ENCODE assay signal across 23 cellular contexts in the genomic region with DNA sequence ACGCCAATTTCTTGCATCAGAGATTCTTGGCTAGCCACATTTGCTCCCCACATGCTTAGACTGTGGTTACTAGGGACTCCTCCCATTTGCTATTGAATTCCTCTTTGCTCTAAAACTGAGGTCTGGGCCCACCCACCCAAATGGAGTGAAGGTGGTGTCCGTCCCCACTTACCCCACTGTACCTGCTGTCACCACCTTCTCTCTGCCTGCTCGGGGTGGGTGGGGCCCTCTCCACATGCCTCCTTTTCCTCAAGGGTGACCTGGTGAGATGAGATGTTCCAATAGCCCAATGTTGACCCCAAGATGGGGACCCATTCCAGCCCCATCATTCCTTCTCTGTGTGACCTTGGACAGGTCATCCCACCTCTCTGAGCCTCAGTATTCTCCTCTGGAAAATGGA.
DNase-seq lines count a peak whose midpoint lies in the region; ATAC-seq, FAIRE-seq and TF ChIP-seq lines count a peak whose summit lies in the region.
"Had no signal": no experiment of that assay in that cellular context is flagged by ENCODE, and none has a peak within 500 bp of the region (broad histone marks: within the 10 kb centered on the region; RNA-seq: fewer than 3 reads in every experiment).

No MANE protein-coding gene starts in this region.

- H3K9ac ChIP-seq in HepG2 (ENCODE audit: insufficient read depth, low read depth, low read length) (no peak overlapping the region), kidney (ENCODE audit: low read length in 2 of 2) (no peak overlapping the region)
- H3K9ac ChIP-seq: BLaER1 treated with 17β-estradiol and CSF1 and Interleukin-3, amounts not matched to agents 10 nM and 100 nM had no signal

- H3K4me3 ChIP-seq in HepG2 (replicated peaks in 1 of 3; ENCODE audit: insufficient read depth in 1 of 3, low read depth in 2 of 3, low read length in 3 of 3) (no peak overlapping the region), right lobe of liver (no peak overlapping the region), kidney (ENCODE audit: low read length in 2 of 2) (no peak overlapping the region), spleen (no peak overlapping the region), lower leg skin (ENCODE audit: low read depth, poor library complexity, severe bottlenecking) (no peak overlapping the region)
- H3K4me3 ChIP-seq: A549; BLaER1 treated with 17β-estradiol and CSF1 and Interleukin-3, amounts not matched to agents 10 nM and 100 nM; GM23338 had no signal

- in situ Hi-C loops in HepG2 (cut with HindIII; ENCODE audit: extremely low pct_ligation_motif_present, low pct_unique_long_range_greater_than_20kb) = no loop called here

- no TSS peak for BruUV-seq in HepG2 (replicated peaks; lab: Mats Ljungman, UMichigan)

- H3K36me3 ChIP-seq in HepG2 (replicated peaks in 1 of 2; ENCODE audit: control insufficient read depth in 1 of 2, insufficient read depth in 2 of 2, low read length in 2 of 2) (no peaks in the 10 kb centered on the region), right lobe of liver (no peaks in the 10 kb centered on the region), kidney (ENCODE audit: control insufficient read depth in 1 of 2, insufficient read depth in 2 of 2, low read length in 2 of 2) (no peaks in the 10 kb centered on the region), spleen (no peaks in the 10 kb centered on the region)
- H3K36me3 ChIP-seq: BE2C; BLaER1 treated with 17β-estradiol and CSF1 and Interleukin-3, amounts not matched to agents 10 nM and 100 nM had no signal

- no peak overlapping the region for H2AFZ ChIP-seq in HepG2 (ENCODE audit: low read length)
- H2AFZ ChIP-seq: GM23338 had no signal

- TF ChIP-seq EP300 in HepG2 (IDR thresholded peaks at IDR 0.05; ENCODE audit: low read depth in 2 of 2, low read length in 2 of 2) (no peak), HepG2 (CRISPR knock-in tag; IDR thresholded peaks at IDR 0.05; ENCODE audit: borderline replicate concordance) (no peak)

- TF ChIP-seq RAD21 in HepG2 (CRISPR knock-in tag; IDR thresholded peaks at IDR 0.05) = no peak

- intact Hi-C loops in HepG2 (cut with micrococcal nuclease; ENCODE audit: unreplicated experiment) = no loop called here
- intact Hi-C loops in right lobe of liver (cut with DNase I) = no loop called here
- intact Hi-C loops in kidney (cut with DNase I) = no loop called here
- intact Hi-C loops in spleen (cut with DNase I; ENCODE audit: low total_unique reads) = no loop called here
- intact Hi-C loops in lower leg skin (cut with DNase I; ENCODE audit: low total_unique reads) = no loop called here

- no peaks in the 10 kb centered on the region for H3K79me2 ChIP-seq in HepG2 (ENCODE audit: insufficient read depth, low read length)

- no peak overlapping the region for H3K4me2 ChIP-seq in HepG2 (ENCODE audit: low read depth, low read length)
- H3K4me2 ChIP-seq: A549; BLaER1 treated with 17β-estradiol and CSF1 and Interleukin-3, amounts not matched to agents 10 nM and 100 nM; GM23338 had no signal

- H3K27ac ChIP-seq in HepG2 (ENCODE audit: extremely low read length, insufficient read depth, low read length) (no peak overlapping the region), right lobe of liver (no peak overlapping the region), kidney (ENCODE audit: low read depth in 2 of 2, low read length in 2 of 2) (no peak overlapping the region), spleen (no peak overlapping the region)
- H3K27ac ChIP-seq: A549; BLaER1 treated with 17β-estradiol and CSF1 and Interleukin-3, amounts not matched to agents 10 nM and 100 nM had no signal

- H3K4me1 ChIP-seq in HepG2 (ENCODE audit: insufficient read depth, low read length) = no peaks in the 10 kb centered on the region
- no peaks in the 10 kb centered on the region for H3K4me1 ChIP-seq in right lobe of liver
- H3K4me1 ChIP-seq in kidney (ENCODE audit: control insufficient read depth in 1 of 2, insufficient read depth in 1 of 2, low read depth in 1 of 2, low read length in 2 of 2) = no peaks in the 10 kb centered on the region
- no peaks in the 10 kb centered on the region for H3K4me1 ChIP-seq in spleen
- H3K4me1 ChIP-seq: A549, BE2C had no signal

- WGBS in HepG2 (ENCODE audit: low lambda C conversion rate) = 1% methylated on average over 3 of the region's 3 CpGs
- WGBS in right lobe of liver (ENCODE audit: insufficient coverage, low coverage, low lambda C conversion rate, missing lambda C conversion rate) = 46% methylated on average over 2 of the region's 3 CpGs
- 67 to 89% (median 69%) methylated on average over 3 of the region's 3 CpGs for WGBS in spleen, 5 donors
- 69 to 70% methylated on average over 3 of the region's 3 CpGs for WGBS in lower leg skin, 2 donors

- no peaks in the 10 kb centered on the region for H3K9me3 ChIP-seq in HepG2 (ENCODE audit: low read length)
- no peaks in the 10 kb centered on the region for H3K9me3 ChIP-seq in right lobe of liver
- H3K9me3 ChIP-seq in kidney (ENCODE audit: control insufficient read depth in 1 of 2, low read length in 2 of 2) = no peaks in the 10 kb centered on the region
- H3K9me3 ChIP-seq in spleen = no peaks in the 10 kb centered on the region
- H3K9me3 ChIP-seq: BE2C had no signal

- no peaks in the 10 kb centered on the region for H4K20me1 ChIP-seq in HepG2 (ENCODE audit: insufficient read depth, low read length)
- H4K20me1 ChIP-seq: BLaER1 treated with 17β-estradiol and CSF1 and Interleukin-3, amounts not matched to agents 10 nM and 100 nM had no signal

- H3K27me3 ChIP-seq in HepG2 (ENCODE audit: control insufficient read depth in 1 of 2, insufficient read depth in 2 of 2, low read length in 2 of 2) (peaks cover 14 to 49% of the 10 kb centered on the region in 2 experiments; a peak in 4 of 5 replicates), right lobe of liver (no peaks in the 10 kb centered on the region), spleen (replicated peaks in 1 of 7) (peaks cover 0 to 12% (median 0%) of the 10 kb centered on the region in 7 donors)

- FAIRE-seq in HepG2 (lab: Jason Lieb, UNC) (no peak), kidney (lab: Jason Lieb, UNC) (no peak)
- FAIRE-seq: A549, GM12891, GM18507 had no signal

- no peak for TF ChIP-seq CTCF in HepG2 (CRISPR knock-in tag; IDR thresholded peaks at IDR 0.05)
- no peak for TF ChIP-seq CTCF in right lobe of liver (IDR thresholded peaks at IDR 0.05)
- TF ChIP-seq CTCF in kidney (IDR thresholded peaks at IDR 0.05; ENCODE audit: borderline replicate concordance, extremely low read depth, insufficient read depth) = no peak
- TF ChIP-seq CTCF in spleen (IDR thresholded peaks at IDR 0.05 in 8 of 11, conservative IDR thresholded peaks at IDR 0.05 in 3 of 11) = no peak
- no peak for TF ChIP-seq CTCF in lower leg skin (IDR thresholded peaks at IDR 0.05)

- ATAC-seq in HepG2 = no peak
- no peak for ATAC-seq in right lobe of liver
- ATAC-seq: A549, GM23338, HCT116 had no signal

- CTCF ChIA-PET in HepG2 (lab: Yijun Ruan, JAX; ENCODE audit: low intra/inter-chr PET ratio, low total read pairs) = no interaction called here

- POLR2A ChIA-PET in HepG2 (lab: Yijun Ruan, JAX) = no interaction called here

- TF ChIP-seq POLR2A in HepG2 (IDR thresholded peaks at IDR 0.05; ENCODE audit: insufficient read depth in 1 of 2, low read depth in 2 of 2, low read length in 2 of 2) (no peak), right lobe of liver (IDR thresholded peaks at IDR 0.05) (no peak), spleen (IDR thresholded peaks at IDR 0.05) (no peak), lower leg skin (IDR thresholded peaks at IDR 0.05) (no peak)

- no peak for DNase-seq in HepG2 (ENCODE audit: low spot score)
- DNase-seq in right lobe of liver = no peak
- peak; percentile 12 for DNase-seq in kidney
- DNase-seq in spleen = peak; percentile 16
- no peak for DNase-seq in SW 1271 (lab: John Stamatoyannopoulos, UW)
- no peak for DNase-seq in lower leg skin (ENCODE audit: low spot score in 2 of 2)
- DNase-seq: 8988T; ACHN; AML-193; BE2C; Calu3; CD4-positive, alpha-beta T cell; CD8-positive, alpha-beta memory T cell; DMS53; DMS79 treated with DMSO at 0.1 percent for 48 hours; GF-D8; H9 had no signal

TF ChIP-seq in HepG2, 621 proteins besides CTCF, POLR2A, EP300 and RAD21:
- TF ChIP-seq SCMH1 (CRISPR knock-in tag; IDR thresholded peaks at IDR 0.05; ENCODE audit: borderline replicate concordance) (no peak), ZNF629 (CRISPR knock-in tag; conservative IDR thresholded peaks at IDR 0.05) (peak; percentile 37; the same call in 1 of the 2 replicates)
TF ChIP-seq in HepG2: peak in this region for 1.

Comparison
In these comparisons a context has a peak if more than half of its experiments do, and no peak if none do; other contexts are left out.
1. DNase-seq: peak in kidney (single experiment) and spleen (single experiment); none in HepG2 (single experiment), right lobe of liver (0 of 3), SW 1271 (0 of 2) and lower leg skin (0 of 2).